ENCODE assay signal across 8 cellular contexts in genomic region chr1:109466440-109467300, GRCh38. TPM values are rescaled to one million over a fixed set of nuclear protein-coding genes. Genes with fewer than 3 reads are reported as not detected.
A peak's percentile ranks its signal among the peaks of the same experiment; 100 is the strongest.
DNase-seq lines count a peak whose midpoint lies in the region; ATAC-seq and TF ChIP-seq lines count a peak whose summit lies in the region.

TSS of gene SYPL2 (plus strand) at chr1:109466546. CDS start at chr1:109466844, 298 bp downstream.

- H3K9me3 ChIP-seq in HEK293 (ENCODE audit: control insufficient read depth, insufficient read depth, low read depth, low read length): no peaks in the 10 kb centered on the region
- H3K9me3 ChIP-seq in adrenal gland (replicated peaks in 1 of 3): no peaks in the 10 kb centered on the region

- ATAC-seq in GM18517 (IDR thresholded peaks at IDR 0.05; ENCODE audit: unreplicated experiment) (no peak), HG03196 (IDR thresholded peaks at IDR 0.05; ENCODE audit: unreplicated experiment) (no peak), HG03039 (IDR thresholded peaks at IDR 0.05; ENCODE audit: unreplicated experiment) (no peak)

- H3K4me1 ChIP-seq in HEK293 (ENCODE audit: control insufficient read depth, insufficient read depth, low read length) (no peaks in the 10 kb centered on the region; the same call in 1 of the 2 replicates), adrenal gland (replicated peaks in 1 of 2) (peaks cover 10 to 11% of the 10 kb centered on the region in 2 donors)

- no peaks in the 10 kb centered on the region for H3K27me3 ChIP-seq in adrenal gland

- CTCF ChIA-PET in AG04449 (lab: Yijun Ruan, JAX): interaction anchor here (1.3 to 2.9 kb wide), 5 partner anchors 17 to 202 kb away, joined by 3 to 8 read pairs (median 5); partner anchors contain the start of gene ATXN7L2
- CTCF ChIA-PET in HEK293 (lab: Yijun Ruan, JAX): interaction anchor here (0.6 kb wide), 1 partner anchor 43 kb away, joined by 3 read pairs; no protein-coding TSS in a partner anchor

- TF ChIP-seq POLR2A in adrenal gland (IDR thresholded peaks at IDR 0.05): peak; percentile 25 to 70

- no peak within 1 kb of the TSS; the same call in 1 of the 2 replicates for H3K27ac ChIP-seq in HEK293 (ENCODE audit: extremely low read depth, low read depth, low read length)
- peak within 1 kb of the TSS; percentile 21 to 86 (median 85) for H3K27ac ChIP-seq in adrenal gland

- no peak for TF ChIP-seq CTCF in AG04449 (IDR thresholded peaks at IDR 0.05; ENCODE audit: insufficient read depth, low read length, missing control alignments)
- TF ChIP-seq CTCF in HEK293 (tag by site-specific recombination; IDR thresholded peaks at IDR 0.05): no peak; the same call in 1 of the 2 replicates
- TF ChIP-seq CTCF in adrenal gland (IDR thresholded peaks at IDR 0.05): no peak

- intact Hi-C loops in adrenal gland (cut with DNase I): no loop called here

- DNase-seq in AG04449 (ENCODE audit: low read depth, low spot score) (no peak), adrenal gland (peak; percentile 77 to 86 (median 82)), skeletal muscle cell (ENCODE audit: low read depth) (no peak)

- POLR2A ChIA-PET in AG04449 (lab: Yijun Ruan, JAX): no interaction called here
- POLR2A ChIA-PET in HEK293 (lab: Yijun Ruan, JAX): interaction anchor here (1.0 kb wide), 1 partner anchor 367 kb away, joined by 4 read pairs; no protein-coding TSS in a partner anchor

- peak within 1 kb of the TSS; percentile 56 for H3K4me3 ChIP-seq in AG04449 (ENCODE audit: low read depth, low read length)
- peak within 1 kb of the TSS; percentile 47 for H3K4me3 ChIP-seq in HEK293 (ENCODE audit: low read depth, low read length)
- peak within 1 kb of the TSS in 3 of 4 donors; percentile 22 to 89 (median 68) for H3K4me3 ChIP-seq in adrenal gland
- H3K4me3 ChIP-seq in iPS-11a (ENCODE audit: low read depth, low read length): peak within 1 kb of the TSS; percentile 57
- H3K4me3 ChIP-seq in skeletal muscle cell (ENCODE audit: low read depth, low read length): peak within 1 kb of the TSS; percentile 50

- 0 to 2% (median 0%) methylated on average over 1 to 91 of the region's 91 CpGs for WGBS in adrenal gland, 4 donors

- H3K36me3 ChIP-seq in HEK293 (ENCODE audit: control insufficient read depth in 2 of 2, insufficient read depth in 1 of 2, low read length in 2 of 2): no peaks in the 10 kb centered on the region
- H3K36me3 ChIP-seq in adrenal gland (replicated peaks in 1 of 2): no peaks in the 10 kb centered on the region

TF ChIP-seq in HEK293, 187 proteins besides CTCF, POLR2A, EP300 and RAD21 (continues in another document):
- no peak for TF ChIP-seq ZNF514 (tag by site-specific recombination; IDR thresholded peaks at IDR 0.05)
- TF ChIP-seq ZNF366 (tag by site-specific recombination; conservative IDR thresholded peaks at IDR 0.05): peak; percentile 87
- TF ChIP-seq ZNF184 (tag by site-specific recombination; IDR thresholded peaks at IDR 0.05): no peak
- TF ChIP-seq ZXDB (tag by site-specific recombination; IDR thresholded peaks at IDR 0.05): peak; percentile 50; the same call in 1 of the 2 replicates
- TF ChIP-seq ZBTB21 (tag by site-specific recombination; IDR thresholded peaks at IDR 0.05): no peak
- TF ChIP-seq ZFP3 (tag by site-specific recombination; IDR thresholded peaks at IDR 0.05; ENCODE audit: low read depth): no peak
- no peak for TF ChIP-seq ZFP41 (tag by site-specific recombination; IDR thresholded peaks at IDR 0.05; ENCODE audit: borderline replicate concordance)
- peak; percentile 54; the same call in 1 of the 2 replicates for TF ChIP-seq ZBTB20 (tag by site-specific recombination; IDR thresholded peaks at IDR 0.05)
- TF ChIP-seq ZBTB11 (tag by site-specific recombination; conservative IDR thresholded peaks at IDR 0.05; ENCODE audit: low read depth): 0 out of 2 replicates have a peak, but pooled peaks have one; percentile 12
- 0 out of 2 replicates have a peak, but pooled peaks have one; percentile 13 for TF ChIP-seq ZBTB44 (tag by site-specific recombination; IDR thresholded peaks at IDR 0.05)
- peak; percentile 61 for TF ChIP-seq SP2 (tag by site-specific recombination; IDR thresholded peaks at IDR 0.05)
- TF ChIP-seq ZNF2 (tag by site-specific recombination; IDR thresholded peaks at IDR 0.05): no peak
- 0 out of 2 replicates have a peak, but pooled peaks have one; percentile 11 for TF ChIP-seq ZFP69B (tag by site-specific recombination; IDR thresholded peaks at IDR 0.05)
- peak; percentile 73 for TF ChIP-seq ZNF335 (tag by site-specific recombination; conservative IDR thresholded peaks at IDR 0.05)
- peak; percentile 38; the same call in 1 of the 2 replicates for TF ChIP-seq SCRT2 (tag by site-specific recombination; IDR thresholded peaks at IDR 0.05)
- TF ChIP-seq, protein P1, sequence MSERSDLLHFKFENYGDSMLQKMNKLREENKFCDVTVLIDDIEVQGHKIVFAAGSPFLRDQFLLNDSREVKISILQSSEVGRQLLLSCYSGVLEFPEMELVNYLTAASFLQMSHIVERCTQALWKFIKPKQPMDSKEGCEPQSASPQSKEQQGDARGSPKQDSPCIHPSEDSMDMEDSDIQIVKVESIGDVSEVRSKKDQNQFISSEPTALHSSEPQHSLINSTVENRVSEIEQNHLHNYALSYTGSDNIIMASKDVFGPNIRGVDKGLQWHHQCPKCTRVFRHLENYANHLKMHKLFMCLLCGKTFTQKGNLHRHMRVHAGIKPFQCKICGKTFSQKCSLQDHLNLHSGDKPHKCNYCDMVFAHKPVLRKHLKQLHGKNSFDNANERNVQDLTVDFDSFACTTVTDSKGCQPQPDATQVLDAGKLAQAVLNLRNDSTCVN (tag by site-specific recombination; optimal IDR thresholded peaks at IDR 0.05): peak; percentile 73
- TF ChIP-seq GLI4 (tag by site-specific recombination; IDR thresholded peaks at IDR 0.05): no peak
- TF ChIP-seq, protein P2, sequence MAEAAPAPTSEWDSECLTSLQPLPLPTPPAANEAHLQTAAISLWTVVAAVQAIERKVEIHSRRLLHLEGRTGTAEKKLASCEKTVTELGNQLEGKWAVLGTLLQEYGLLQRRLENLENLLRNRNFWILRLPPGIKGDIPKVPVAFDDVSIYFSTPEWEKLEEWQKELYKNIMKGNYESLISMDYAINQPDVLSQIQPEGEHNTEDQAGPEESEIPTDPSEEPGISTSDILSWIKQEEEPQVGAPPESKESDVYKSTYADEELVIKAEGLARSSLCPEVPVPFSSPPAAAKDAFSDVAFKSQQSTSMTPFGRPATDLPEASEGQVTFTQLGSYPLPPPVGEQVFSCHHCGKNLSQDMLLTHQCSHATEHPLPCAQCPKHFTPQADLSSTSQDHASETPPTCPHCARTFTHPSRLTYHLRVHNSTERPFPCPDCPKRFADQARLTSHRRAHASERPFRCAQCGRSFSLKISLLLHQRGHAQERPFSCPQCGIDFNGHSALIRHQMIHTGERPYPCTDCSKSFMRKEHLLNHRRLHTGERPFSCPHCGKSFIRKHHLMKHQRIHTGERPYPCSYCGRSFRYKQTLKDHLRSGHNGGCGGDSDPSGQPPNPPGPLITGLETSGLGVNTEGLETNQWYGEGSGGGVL (tag by site-specific recombination; IDR thresholded peaks at IDR 0.05): peak; percentile 92

RNA-seq across cellular contexts. Expression of gene SYPL2, which starts in this region (rescaled TPM):
- 10 to 100 TPM in 5 of 8 donors, 1 to 10 TPM in 3; 9.2 to 20.3 (median 13.7) TPM for total RNA-seq in adrenal gland
- 10 to 100 TPM in 1 of 3 donors, 1 to 10 TPM in 2; 5.8 to 23.6 (median 8.5) TPM for polyA plus RNA-seq in adrenal gland

Comparison
In these comparisons a context has a peak if more than half of its experiments do, and no peak if none do; other contexts are left out.
1. DNase-seq: peak in adrenal gland (7 of 7); none in AG04449 (single experiment) and skeletal muscle cell (single experiment).
2. Peak in every context shown above with its lines, with median percentiles within 50 percentile points of each other: H3K4me3 ChIP-seq.